ENCODE assay signal across 10 cellular contexts in the genomic region with DNA sequence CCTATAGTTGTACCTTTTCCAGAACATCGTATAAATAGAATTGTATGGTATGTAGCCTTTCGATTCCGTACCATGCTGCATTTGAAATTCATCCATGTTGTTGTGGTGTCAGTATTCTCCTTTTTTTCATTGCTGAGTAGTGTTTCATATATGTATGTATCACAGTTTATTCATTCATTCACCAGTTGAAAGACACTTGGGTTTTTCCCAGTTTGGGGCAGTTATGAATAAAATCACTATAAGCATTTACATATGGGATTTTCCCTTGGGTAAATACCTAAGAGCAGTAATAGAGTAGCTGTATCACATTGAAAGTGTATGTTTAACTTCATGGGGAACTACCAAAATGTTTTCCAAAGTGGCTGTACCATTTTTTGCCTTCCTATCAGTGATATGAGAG. TPM values are rescaled to one million over a fixed set of nuclear protein-coding genes. Genes with fewer than 3 reads are reported as not detected.
DNase-seq lines count a peak whose midpoint lies in the region; ATAC-seq lines count a peak whose summit lies in the region.
"Had no signal": no experiment of that assay in that cellular context is flagged by ENCODE, and none has a peak within 500 bp of the region (broad histone marks: within the 10 kb centered on the region; RNA-seq: fewer than 3 reads in every experiment).

No MANE protein-coding gene starts in this region.

- H3K4me1 Mint-ChIP-seq in activated T-cell treated with anti-CD3 and anti-CD28 coated beads, Interleukin-2, amount 50 U/mL, for 72 hours (ENCODE audit: low read depth) = peaks cover 12% of the 10 kb centered on the region
- H3K4me1 Mint-ChIP-seq in stimulated activated naive B cell treated with anti-CD40 and anti-IgM and Interleukin-4, amounts not matched to agents 10 μg/mL and 1 μg/mL and 100 μg/mL, for 72 hours = peaks cover 7 to 12% of the 10 kb centered on the region in 2 donors

- peaks cover 7% of the 10 kb centered on the region for H3K27me3 Mint-ChIP-seq in activated T-cell treated with anti-CD3 and anti-CD28 coated beads, Interleukin-2, amount 50 U/mL, for 72 hours (ENCODE audit: low read depth)
- H3K27me3 Mint-ChIP-seq in stimulated activated naive B cell treated with anti-CD40 and anti-IgM and Interleukin-4, amounts not matched to agents 10 μg/mL and 1 μg/mL and 100 μg/mL, for 72 hours = no peaks in the 10 kb centered on the region

- no peaks in the 10 kb centered on the region for H3K9me3 Mint-ChIP-seq in activated T-cell treated with anti-CD3 and anti-CD28 coated beads, Interleukin-2, amount 50 U/mL, for 72 hours
- H3K9me3 Mint-ChIP-seq in stimulated activated naive B cell treated with anti-CD40 and anti-IgM and Interleukin-4, amounts not matched to agents 10 μg/mL and 1 μg/mL and 100 μg/mL, for 72 hours = peaks cover 0 to 4% of the 10 kb centered on the region in 2 donors

- no peak overlapping the region for H3K27ac Mint-ChIP-seq in activated T-cell treated with anti-CD3 and anti-CD28 coated beads, Interleukin-2, amount 50 U/mL, for 72 hours
- H3K27ac Mint-ChIP-seq in stimulated activated naive B cell treated with anti-CD40 and anti-IgM and Interleukin-4, amounts not matched to agents 10 μg/mL and 1 μg/mL and 100 μg/mL, for 72 hours = no peak overlapping the region

- ATAC-seq in activated T-cell treated with anti-CD3 and anti-CD28 coated beads, Interleukin-2, amount 50 U/mL, for 72 hours (replicated peaks in 1 of 2) = peak; percentile 98 to 99
- peak; percentile 97 for ATAC-seq in GM21529 (IDR thresholded peaks at IDR 0.05; ENCODE audit: unreplicated experiment)
- ATAC-seq in HG03103 (IDR thresholded peaks at IDR 0.05; ENCODE audit: low read depth, unreplicated experiment) = peak; percentile 65
- peak; percentile 100 for ATAC-seq in stimulated activated naive B cell treated with anti-CD40 and anti-IgM and Interleukin-4, amounts not matched to agents 10 μg/mL and 1 μg/mL and 100 μg/mL, for 72 hours (replicated peaks)
- ATAC-seq: HCT116 had no signal

- peaks cover 0 to 1% of the 10 kb centered on the region in 2 donors for H3K36me3 Mint-ChIP-seq in activated T-cell treated with anti-CD3 and anti-CD28 coated beads, Interleukin-2, amount 50 U/mL, for 72 hours (ENCODE audit: insufficient read depth in 2 of 2)
- H3K36me3 Mint-ChIP-seq in stimulated activated naive B cell treated with anti-CD40 and anti-IgM and Interleukin-4, amounts not matched to agents 10 μg/mL and 1 μg/mL and 100 μg/mL, for 72 hours = peaks cover 5 to 8% of the 10 kb centered on the region in 2 donors

- no peak for DNase-seq in activated T-cell treated with anti-CD3 and anti-CD28 coated beads, Interleukin-2, amount 50 U/mL, for 72 hours
- DNase-seq in activated T-cell treated with anti-CD3 and anti-CD28 coated beads for 4 hours (no peak), NCI-H524 treated with DMSO at 0.1 percent for 48 hours (lab: John Stamatoyannopoulos, UW) (no peak), LoVo (ENCODE audit: low spot score) (no peak), SW 1271 (lab: John Stamatoyannopoulos, UW) (no peak)
- no peak for DNase-seq in stimulated activated naive B cell treated with anti-CD40 and anti-IgM and Interleukin-4, amounts not matched to agents 10 μg/mL and 1 μg/mL and 100 μg/mL, for 72 hours
- DNase-seq: esophagus squamous epithelium had no signal

- H3K4me3 Mint-ChIP-seq in activated T-cell treated with anti-CD3 and anti-CD28 coated beads, Interleukin-2, amount 50 U/mL, for 72 hours = no peak overlapping the region
- no peak overlapping the region for H3K4me3 Mint-ChIP-seq in stimulated activated naive B cell treated with anti-CD40 and anti-IgM and Interleukin-4, amounts not matched to agents 10 μg/mL and 1 μg/mL and 100 μg/mL, for 72 hours

RNA-seq across cellular contexts. Expression of gene FKTN, which starts 16.1 kb away (rescaled TPM):
- 10 to 100 TPM; 18.1 to 24.0 TPM for total RNA-seq in activated T-cell treated with anti-CD3 and anti-CD28 coated beads, Interleukin-2, amount 50 U/mL, for 72 hours
